ENCODE assay signal across 12 cellular contexts in genomic region chr14:42523656-42524055, GRCh38.
DNase-seq lines count a peak whose midpoint lies in the region; ATAC-seq, FAIRE-seq and TF ChIP-seq lines count a peak whose summit lies in the region.
"Had no signal": no experiment of that assay in that cellular context is flagged by ENCODE, and none has a peak within 500 bp of the region (broad histone marks: within the 10 kb centered on the region; RNA-seq: fewer than 3 reads in every experiment).

No MANE protein-coding gene starts in this region.

- TF ChIP-seq CTCF in GM12878 (IDR thresholded peaks at IDR 0.05 in 2 of 3, conservative IDR thresholded peaks at IDR 0.05 in 1 of 3; ENCODE audit: control insufficient read depth in 2 of 3, extremely low read depth in 1 of 3, insufficient read depth in 1 of 3, low read depth in 3 of 3, low read length in 3 of 3), result no peak
- no peak for TF ChIP-seq CTCF in left ventricle myocardium inferior (IDR thresholded peaks at IDR 0.05; ENCODE audit: borderline replicate concordance)
- TF ChIP-seq CTCF in D721Med (IDR thresholded peaks at IDR 0.05; ENCODE audit: insufficient read depth, missing control alignments), result no peak

- POLR2A ChIA-PET in GM12878 (lab: Charles Lee), result interaction anchor here (0.5 kb wide), 1 partner anchor 8 kb away, joined by 3 read pairs; no protein-coding TSS in a partner anchor

- H3K9me3 ChIP-seq in GM23248 (ENCODE audit: low read depth), result no peaks in the 10 kb centered on the region
- H3K9me3 ChIP-seq in GM12878 (replicated peaks; ENCODE audit: control insufficient read depth, insufficient read depth, low read length), result no peaks in the 10 kb centered on the region; the same call in 2 of the 3 replicates
- H3K9me3 ChIP-seq in left ventricle myocardium inferior (replicated peaks), result peaks cover 4% of the 10 kb centered on the region

- BruUV-seq in GM12878 (replicated peaks; lab: Mats Ljungman, UMichigan), result no TSS peak

- H4K20me1 ChIP-seq in GM23248 (ENCODE audit: insufficient read depth) (no peaks in the 10 kb centered on the region), GM12878 (ENCODE audit: control insufficient read depth, insufficient read depth) (no peaks in the 10 kb centered on the region)

- H3K4me2 ChIP-seq in GM23248 (ENCODE audit: unreplicated experiment), result no peak overlapping the region
- H3K4me2 ChIP-seq in GM12878 (ENCODE audit: control insufficient read depth, insufficient read depth), result no peak overlapping the region
- H3K4me2 ChIP-seq: hepatocyte had no signal

- DNase-seq in GM23248 (peak; percentile 5), GM12878 (ENCODE audit: low read depth, low spot score) (peak; percentile 36), left ventricle myocardium inferior (no peak), posterior vena cava (ENCODE audit: low spot score) (no peak), D721Med (ENCODE audit: insufficient read length, low spot score) (no peak)
- DNase-seq in central memory CD4-positive, alpha-beta T cell, result no peak
- DNase-seq: naive thymus-derived CD8-positive, alpha-beta T cell; SHP77 treated with DMSO at 0.1 percent for 48 hours had no signal

- H3K79me2 ChIP-seq in GM23248 (ENCODE audit: insufficient read depth) (no peaks in the 10 kb centered on the region), GM12878 (ENCODE audit: control insufficient read depth, insufficient read depth, low read length) (no peaks in the 10 kb centered on the region)
- H3K79me2 ChIP-seq: hepatocyte had no signal

- no peak overlapping the region for H2AFZ ChIP-seq in GM23248
- H2AFZ ChIP-seq in GM12878 (ENCODE audit: control insufficient read depth, low read depth, low read length), result no peak overlapping the region
- H2AFZ ChIP-seq: hepatocyte had no signal

- no peak overlapping the region for H3K4me3 ChIP-seq in GM23248
- no peak overlapping the region for H3K4me3 ChIP-seq in GM12878
- no peak overlapping the region for H3K4me3 ChIP-seq in left ventricle myocardium inferior
- H3K4me3 ChIP-seq: cardiac muscle cell, hepatocyte had no signal

- H3K27me3 ChIP-seq in GM23248 (replicated peaks; ENCODE audit: insufficient read depth) (no peaks in the 10 kb centered on the region), GM12878 (replicated peaks in 1 of 2; ENCODE audit: control insufficient read depth in 2 of 2, insufficient read depth in 2 of 2, low read length in 1 of 2) (no peaks in the 10 kb centered on the region), left ventricle myocardium inferior (ENCODE audit: low read depth) (no peaks in the 10 kb centered on the region)
- H3K27me3 ChIP-seq: cardiac muscle cell, hepatocyte had no signal

- FAIRE-seq in GM12878 (lab: Jason Lieb, UNC), result no peak
- FAIRE-seq in D721Med (lab: Jason Lieb, UNC), result no peak

- H3K9me2 ChIP-seq in GM23248 (ENCODE audit: insufficient read depth), result no peaks in the 10 kb centered on the region

- H3K27ac ChIP-seq in GM23248 (no peak overlapping the region), GM12878 (ENCODE audit: control insufficient read depth, insufficient read depth) (no peak overlapping the region), left ventricle myocardium inferior (replicated peaks) (no peak overlapping the region)
- H3K27ac ChIP-seq: cardiac muscle cell, hepatocyte had no signal

- H3K36me3 ChIP-seq in GM23248 (ENCODE audit: low read depth) (no peaks in the 10 kb centered on the region), GM12878 (ENCODE audit: control insufficient read depth in 2 of 2, insufficient read depth in 2 of 2, low read length in 1 of 2) (no peaks in the 10 kb centered on the region), left ventricle myocardium inferior (no peaks in the 10 kb centered on the region)
- H3K36me3 ChIP-seq: cardiac muscle cell had no signal

- SMC1A ChIA-PET in GM12878 (lab: Charles Lee; ENCODE audit: uncharacterized antibody, unreplicated experiment), result interaction anchor here (0.9 to 2.9 kb wide), 6 partner anchors 18 to 120 kb away, joined by 3 to 11 read pairs (median 5); no protein-coding TSS in a partner anchor

- no peaks in the 10 kb centered on the region for H3K4me1 ChIP-seq in GM23248 (ENCODE audit: insufficient read depth)
- no peaks in the 10 kb centered on the region for H3K4me1 ChIP-seq in GM12878 (ENCODE audit: control insufficient read depth, insufficient read depth, low read length)
- no peaks in the 10 kb centered on the region for H3K4me1 ChIP-seq in left ventricle myocardium inferior

- no peaks in the 10 kb centered on the region for H3F3A ChIP-seq in GM23248 (ENCODE audit: insufficient read depth)

- peak; percentile 88 for ATAC-seq in GM18861 (IDR thresholded peaks at IDR 0.05; ENCODE audit: unreplicated experiment)
- peak; percentile 85 for ATAC-seq in HG03460 (IDR thresholded peaks at IDR 0.05; ENCODE audit: unreplicated experiment)
- peak; percentile 85 for ATAC-seq in GM12878
- ATAC-seq: naive thymus-derived CD8-positive, alpha-beta T cell had no signal

- RAD21 ChIA-PET in GM12878 (lab: Charles Lee; ENCODE audit: unreplicated experiment), result interaction anchor here (2.3 kb wide), 1 partner anchor 43 kb away, joined by 10 read pairs; no protein-coding TSS in a partner anchor

- no peak overlapping the region for H3K9ac ChIP-seq in GM23248
- H3K9ac ChIP-seq in GM12878 (ENCODE audit: control insufficient read depth, insufficient read depth, low read length), result no peak overlapping the region

- TF ChIP-seq EP300 in GM12878 (IDR thresholded peaks at IDR 0.05; ENCODE audit: borderline replicate concordance in 1 of 2, control insufficient read depth in 1 of 2, low read depth in 2 of 2, low read length in 2 of 2), result no peak

- 2 to 6% methylated on average over 2 of the region's 2 CpGs for WGBS in GM23248 (ENCODE audit: low coverage in 1 of 2, low lambda C conversion rate in 2 of 2, missing lambda C conversion rate in 2 of 2), 2 experiments
- WGBS in GM12878 (ENCODE audit: insufficient coverage, insufficient replicate concordance, low lambda C conversion rate, missing lambda C conversion rate), result 0% methylated on average over 2 of the region's 2 CpGs

- intact Hi-C loops in GM12878 (cut with micrococcal nuclease; ENCODE audit: unreplicated experiment), result no loop called here
- intact Hi-C loops in left ventricle myocardium inferior (cut with micrococcal nuclease), result no loop called here
- intact Hi-C loops in posterior vena cava (cut with DNase I), result no loop called here

- CTCF ChIA-PET in GM12878 (lab: Yijun Ruan, JAX), result no interaction called here

- TF ChIP-seq RAD21 in GM12878 (IDR thresholded peaks at IDR 0.05; ENCODE audit: insufficient read depth, low read depth, low read length), result no peak

- no peak for TF ChIP-seq POLR2A in GM12878 (IDR thresholded peaks at IDR 0.05; ENCODE audit: low read depth, low read length)

- in situ Hi-C loops in GM23248 (cut with MboI), result no loop called here
- in situ Hi-C loops in GM12878 (cut with MboI), result no loop called here

TF ChIP-seq in GM12878, 131 proteins besides CTCF, POLR2A, EP300 and RAD21 (continues in another document):
- TF ChIP-seq ZNF592 (IDR thresholded peaks at IDR 0.05) (0 out of 2 replicates have a peak, but pooled peaks have one; percentile 26), IRF5 (IDR thresholded peaks at IDR 0.05; ENCODE audit: borderline replicate concordance) (no peak), NR2C1 (IDR thresholded peaks at IDR 0.05) (no peak), ATF7 (IDR thresholded peaks at IDR 0.05; ENCODE audit: low read depth) (peak; percentile 41; the same call in 1 of the 2 replicates), TCF7 (IDR thresholded peaks at IDR 0.05; ENCODE audit: borderline replicate concordance) (no peak), MEF2B (IDR thresholded peaks at IDR 0.05; ENCODE audit: partially characterized antibody, poor library complexity, severe bottlenecking) (peak; percentile 60), BHLHE40 (IDR thresholded peaks at IDR 0.05; ENCODE audit: borderline replicate concordance in 1 of 2, low read depth in 2 of 2, low read length in 1 of 2) (peak in 1 of 2 experiments; percentile 11; a peak in 1 of 4 replicates), MEF2A (IDR thresholded peaks at IDR 0.05; ENCODE audit: insufficient read depth, low read depth, low read length) (peak; percentile 75; the same call in 1 of the 2 replicates), IKZF2 (IDR thresholded peaks at IDR 0.05) (peak; percentile 51 to 53; a peak in 3 of 4 replicates)

Comparison
In these comparisons a context has a peak if more than half of its experiments do, and no peak if none do; other contexts are left out.
1. DNase-seq: peak in GM23248 (single experiment) and GM12878 (single experiment); none in left ventricle myocardium inferior (single experiment), posterior vena cava (single experiment), central memory CD4-positive, alpha-beta T cell (single experiment) and D721Med (single experiment).
2. Peak in every context shown above with its lines, with median percentiles within 50 percentile points of each other: ATAC-seq.